ENCODE assay signal across 9 cellular contexts in the genomic region with DNA sequence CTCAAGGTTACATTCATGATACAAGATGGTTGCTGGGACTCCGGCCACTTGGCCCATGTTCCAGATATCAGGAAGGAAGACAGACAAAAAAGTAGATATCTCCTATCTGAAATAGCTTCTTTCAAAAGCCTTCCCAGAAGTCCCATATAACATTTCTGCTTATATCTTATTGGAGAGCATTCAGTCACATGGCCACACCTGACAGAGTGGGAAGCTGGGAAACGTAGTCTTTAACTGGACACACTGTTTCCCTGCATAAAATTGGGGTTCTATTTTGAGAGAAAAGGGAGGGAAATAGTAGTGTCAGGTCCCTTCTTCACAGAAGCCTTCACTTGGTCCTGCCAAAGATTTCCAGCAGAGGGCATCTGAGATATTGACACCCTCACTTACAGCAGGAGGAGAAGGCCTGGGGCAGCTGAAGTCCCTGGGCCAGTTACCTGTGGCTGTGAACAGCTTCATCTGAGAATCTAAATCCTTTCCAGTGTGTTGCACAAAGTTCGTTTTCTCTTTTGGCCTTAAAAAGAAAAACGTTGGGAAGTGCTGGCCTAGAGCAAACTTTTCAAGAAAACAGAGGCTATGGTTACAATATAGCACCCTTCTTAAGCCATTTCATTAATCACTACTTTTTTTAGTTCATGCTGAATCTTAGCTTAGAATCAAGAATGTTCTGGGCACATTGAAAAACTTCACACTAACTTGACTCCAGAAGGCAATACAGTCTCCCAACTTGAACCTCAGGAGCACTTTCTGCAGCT. TPM values are rescaled to one million over a fixed set of nuclear protein-coding genes. Genes with fewer than 3 reads are reported as not detected.
DNase-seq lines count a peak whose midpoint lies in the region; ATAC-seq, FAIRE-seq and TF ChIP-seq lines count a peak whose summit lies in the region.
"Had no signal": no experiment of that assay in that cellular context is flagged by ENCODE, and none has a peak within 500 bp of the region (broad histone marks: within the 10 kb centered on the region; RNA-seq: fewer than 3 reads in every experiment).

No MANE protein-coding gene starts in this region.

- H3K9me1 ChIP-seq in keratinocyte (ENCODE audit: control insufficient read depth, extremely low read depth, insufficient read depth, low read length) = no peaks in the 10 kb centered on the region

- no peak overlapping the region for H3K4me3 Mint-ChIP-seq in activated naive CD8-positive, alpha-beta T cell
- H3K4me3 Mint-ChIP-seq: activated naive CD4-positive, alpha-beta T cell treated with anti-CD3 and anti-CD28 coated beads, Interleukin-2, amount 50 U/mL, for 24 hours had no signal

- dilution Hi-C loops in keratinocyte (cut with MboI; ENCODE audit: extremely low pct_ligation_motif_present, low sequenced_read_pairs) = no loop called here

- no peak for ATAC-seq in HG03280 (IDR thresholded peaks at IDR 0.05; ENCODE audit: unreplicated experiment)

- peaks cover 4% of the 10 kb centered on the region for H3K36me3 Mint-ChIP-seq in activated naive CD8-positive, alpha-beta T cell
- H3K36me3 Mint-ChIP-seq: activated naive CD4-positive, alpha-beta T cell treated with anti-CD3 and anti-CD28 coated beads, Interleukin-2, amount 50 U/mL, for 24 hours had no signal

- H4K20me1 ChIP-seq in keratinocyte (ENCODE audit: control insufficient read depth, extremely low read depth, insufficient read depth, low read length) = no peaks in the 10 kb centered on the region

- in situ Hi-C loops in SK-MEL-5 (cut with HindIII; ENCODE audit: low pct_unique_long_range_greater_than_20kb, low sequenced_read_pairs) = no loop called here

- peak overlapping the region; percentile 3 for H3K27ac Mint-ChIP-seq in activated naive CD8-positive, alpha-beta T cell
- H3K27ac Mint-ChIP-seq: activated naive CD4-positive, alpha-beta T cell treated with anti-CD3 and anti-CD28 coated beads, Interleukin-2, amount 50 U/mL, for 24 hours had no signal

- no peak overlapping the region for H3K9ac ChIP-seq in keratinocyte (ENCODE audit: control insufficient read depth, extremely low read depth, insufficient read depth, low read length)

- no peaks in the 10 kb centered on the region for H3K4me1 ChIP-seq in HEK293 (ENCODE audit: control insufficient read depth, insufficient read depth, low read length)
- H3K4me1 ChIP-seq in keratinocyte (ENCODE audit: control insufficient read depth, extremely low read depth, insufficient read depth, low read length) = no peaks in the 10 kb centered on the region

- peak; percentile 58 for FAIRE-seq in keratinocyte (lab: Jason Lieb, UNC)

- H2AFZ ChIP-seq in keratinocyte (ENCODE audit: control insufficient read depth, low read length) = no peak overlapping the region

- no peaks in the 10 kb centered on the region for H3K79me2 ChIP-seq in keratinocyte (ENCODE audit: control insufficient read depth, insufficient read depth, low read length)

- DNase-seq in Daoy (ENCODE audit: low read depth) (peak; percentile 18), SK-MEL-5 (ENCODE audit: low read depth, low spot score) (peak; percentile 83), keratinocyte (ENCODE audit: low read depth, low spot score) (no peak), NCI-H2107 (lab: John Stamatoyannopoulos, UW) (no peak)
- peak; percentile 47 for DNase-seq in stimulated activated CD8-positive, alpha-beta memory T cell treated with anti-CD3 and anti-CD28 coated beads, Interleukin-15, amount 100 ng/mL, for 1 hour (ENCODE audit: low read depth)

- peaks cover 3% of the 10 kb centered on the region for H3K4me1 Mint-ChIP-seq in activated naive CD8-positive, alpha-beta T cell (ENCODE audit: low read depth)

- H3K9me3 Mint-ChIP-seq in activated naive CD8-positive, alpha-beta T cell (ENCODE audit: low read depth) = no peaks in the 10 kb centered on the region
- H3K9me3 Mint-ChIP-seq: activated naive CD4-positive, alpha-beta T cell treated with anti-CD3 and anti-CD28 coated beads, Interleukin-2, amount 50 U/mL, for 24 hours had no signal

- no peaks in the 10 kb centered on the region for H3K9me3 ChIP-seq in HEK293 (ENCODE audit: control insufficient read depth, insufficient read depth, low read depth, low read length)
- H3K9me3 ChIP-seq in keratinocyte (ENCODE audit: control insufficient read depth, low read depth, low read length) = no peaks in the 10 kb centered on the region

- H3K4me2 ChIP-seq in keratinocyte (ENCODE audit: control insufficient read depth, extremely low read depth, insufficient read depth, low read depth, low read length) = no peak overlapping the region

- TF ChIP-seq CTCF in HEK293 (tag by site-specific recombination; IDR thresholded peaks at IDR 0.05) = 0 out of 2 replicates have a peak, but pooled peaks have one; percentile 18
- peak; percentile 44 to 66 (median 60) for TF ChIP-seq CTCF in keratinocyte (optimal IDR thresholded peaks at IDR 0.05 in 1 of 3, IDR thresholded peaks at IDR 0.05 in 1 of 3, conservative IDR thresholded peaks at IDR 0.05 in 1 of 3; ENCODE audit: extremely low read depth in 1 of 3, insufficient read depth in 2 of 3, low read length in 3 of 3)

- H3K27me3 Mint-ChIP-seq in activated naive CD8-positive, alpha-beta T cell = no peaks in the 10 kb centered on the region
- H3K27me3 Mint-ChIP-seq: activated naive CD4-positive, alpha-beta T cell treated with anti-CD3 and anti-CD28 coated beads, Interleukin-2, amount 50 U/mL, for 24 hours had no signal

- H3K4me3 ChIP-seq in HEK293 (ENCODE audit: low read depth, low read length) (no peak overlapping the region), keratinocyte (ENCODE audit: control insufficient read depth in 2 of 3, extremely low read depth in 1 of 3, insufficient read depth in 2 of 3, low read depth in 1 of 3, low read length in 3 of 3) (no peak overlapping the region)

- H3K27me3 ChIP-seq in keratinocyte (ENCODE audit: control insufficient read depth, extremely low read depth, insufficient read depth, low read length) = no peaks in the 10 kb centered on the region

- CTCF ChIA-PET in HEK293 (lab: Yijun Ruan, JAX) = interaction anchor here (0.6 to 3.7 kb wide), 22 partner anchors 9 to 1179 kb away, joined by 3 to 63 read pairs (median 4); no protein-coding TSS in a partner anchor

- H3K36me3 ChIP-seq in HEK293 (ENCODE audit: control insufficient read depth in 2 of 2, insufficient read depth in 1 of 2, low read length in 2 of 2) (no peaks in the 10 kb centered on the region), keratinocyte (ENCODE audit: control insufficient read depth in 2 of 2, extremely low read depth in 1 of 2, insufficient read depth in 2 of 2, low read length in 2 of 2) (no peaks in the 10 kb centered on the region)

- H3K27ac ChIP-seq in HEK293 (ENCODE audit: extremely low read depth, low read depth, low read length) = no peak overlapping the region
- H3K27ac ChIP-seq in keratinocyte (ENCODE audit: control insufficient read depth, insufficient read depth, low read length) = no peak overlapping the region

- POLR2A ChIA-PET in HEK293 (lab: Yijun Ruan, JAX) = interaction anchor here (0.8 kb wide), 1 partner anchor 275 kb away, joined by 3 read pairs; no protein-coding TSS in a partner anchor

TF ChIP-seq in HEK293, 187 proteins besides CTCF, POLR2A, EP300 and RAD21 (continues in another document):
- TF ChIP-seq ZNF132 (tag by site-specific recombination; IDR thresholded peaks at IDR 0.05; ENCODE audit: borderline replicate concordance) (no peak), ZNF184 (tag by site-specific recombination; IDR thresholded peaks at IDR 0.05) (no peak), ZNF2 (tag by site-specific recombination; IDR thresholded peaks at IDR 0.05) (no peak), OSR2 (tag by site-specific recombination; IDR thresholded peaks at IDR 0.05) (no peak), ZNF302 (tag by site-specific recombination; IDR thresholded peaks at IDR 0.05; ENCODE audit: low read depth) (no peak), ZNF48 (tag by site-specific recombination; IDR thresholded peaks at IDR 0.05) (no peak)
- TF ChIP-seq, protein P1, sequence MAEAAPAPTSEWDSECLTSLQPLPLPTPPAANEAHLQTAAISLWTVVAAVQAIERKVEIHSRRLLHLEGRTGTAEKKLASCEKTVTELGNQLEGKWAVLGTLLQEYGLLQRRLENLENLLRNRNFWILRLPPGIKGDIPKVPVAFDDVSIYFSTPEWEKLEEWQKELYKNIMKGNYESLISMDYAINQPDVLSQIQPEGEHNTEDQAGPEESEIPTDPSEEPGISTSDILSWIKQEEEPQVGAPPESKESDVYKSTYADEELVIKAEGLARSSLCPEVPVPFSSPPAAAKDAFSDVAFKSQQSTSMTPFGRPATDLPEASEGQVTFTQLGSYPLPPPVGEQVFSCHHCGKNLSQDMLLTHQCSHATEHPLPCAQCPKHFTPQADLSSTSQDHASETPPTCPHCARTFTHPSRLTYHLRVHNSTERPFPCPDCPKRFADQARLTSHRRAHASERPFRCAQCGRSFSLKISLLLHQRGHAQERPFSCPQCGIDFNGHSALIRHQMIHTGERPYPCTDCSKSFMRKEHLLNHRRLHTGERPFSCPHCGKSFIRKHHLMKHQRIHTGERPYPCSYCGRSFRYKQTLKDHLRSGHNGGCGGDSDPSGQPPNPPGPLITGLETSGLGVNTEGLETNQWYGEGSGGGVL (tag by site-specific recombination; IDR thresholded peaks at IDR 0.05) = no peak
- TF ChIP-seq, protein P2, sequence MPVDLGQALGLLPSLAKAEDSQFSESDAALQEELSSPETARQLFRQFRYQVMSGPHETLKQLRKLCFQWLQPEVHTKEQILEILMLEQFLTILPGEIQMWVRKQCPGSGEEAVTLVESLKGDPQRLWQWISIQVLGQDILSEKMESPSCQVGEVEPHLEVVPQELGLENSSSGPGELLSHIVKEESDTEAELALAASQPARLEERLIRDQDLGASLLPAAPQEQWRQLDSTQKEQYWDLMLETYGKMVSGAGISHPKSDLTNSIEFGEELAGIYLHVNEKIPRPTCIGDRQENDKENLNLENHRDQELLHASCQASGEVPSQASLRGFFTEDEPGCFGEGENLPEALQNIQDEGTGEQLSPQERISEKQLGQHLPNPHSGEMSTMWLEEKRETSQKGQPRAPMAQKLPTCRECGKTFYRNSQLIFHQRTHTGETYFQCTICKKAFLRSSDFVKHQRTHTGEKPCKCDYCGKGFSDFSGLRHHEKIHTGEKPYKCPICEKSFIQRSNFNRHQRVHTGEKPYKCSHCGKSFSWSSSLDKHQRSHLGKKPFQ (tag by site-specific recombination; IDR thresholded peaks at IDR 0.05) = no peak

RNA-seq across cellular contexts. Expression of a gene that starts 33.5 kb away (rescaled TPM):
- 0.97 and 1.6 TPM in 2 replicates for total RNA-seq in Daoy (2014; rRNA removed; shearing (Covaris generic))
- 6.8 and 8.2 TPM in 2 replicates for total RNA-seq in SK-MEL-5 (2014; rRNA removed; shearing (Covaris generic))
- 4.8 and 4.9 TPM in 2 replicates for polyA plus RNA-seq in SK-MEL-5 (2015; cell fraction: cytosol; rRNA removed)
- polyA plus RNA-seq in SK-MEL-5 (2015; cell fraction: nucleus; rRNA removed) = 23.8 and 66.3 TPM in 2 replicates
- polyA plus RNA-seq in keratinocyte = 0.95 to 1.6 TPM (median 1.1 TPM) in 3 replicates
- 0.54 TPM for polyA plus RNA-seq in keratinocyte (2011; ENCODE audit: low read depth)
- 0.48 and 1.6 TPM in 2 replicates for polyA plus RNA-seq in keratinocyte (2011; cell fraction: cytosol; rRNA removed)
- 2.2 and 2.4 TPM in 2 replicates for polyA plus RNA-seq in keratinocyte (2011; cell fraction: nucleus; rRNA removed)
- polyA plus RNA-seq in keratinocyte (2012; ENCODE audit: low replicate concordance) = 0.37 and 0.58 TPM in 2 replicates
- polyA minus RNA-seq in keratinocyte = 1.9 to 4.4 TPM (median 2.1 TPM) in 3 replicates
- 3.8 TPM for polyA minus RNA-seq in keratinocyte (2011; cell fraction: cytosol; rRNA and poly(A)+ RNA removed)
- polyA minus RNA-seq in keratinocyte (2011; cell fraction: nucleus; rRNA and poly(A)+ RNA removed) = 0.95 and 2.3 TPM in 2 replicates

Comparison
In these comparisons a context has a peak if more than half of its experiments do, and no peak if none do; other contexts are left out.
1. DNase-seq: peak in Daoy (single experiment), SK-MEL-5 (single experiment) and stimulated activated CD8-positive, alpha-beta memory T cell treated with anti-CD3 and anti-CD28 coated beads, Interleukin-15, amount 100 ng/mL, for 1 hour (single experiment); none in keratinocyte (single experiment) and NCI-H2107 (single experiment).